Comparison of ENCODE assay signal across 21 cellular contexts in the genomic region with DNA sequence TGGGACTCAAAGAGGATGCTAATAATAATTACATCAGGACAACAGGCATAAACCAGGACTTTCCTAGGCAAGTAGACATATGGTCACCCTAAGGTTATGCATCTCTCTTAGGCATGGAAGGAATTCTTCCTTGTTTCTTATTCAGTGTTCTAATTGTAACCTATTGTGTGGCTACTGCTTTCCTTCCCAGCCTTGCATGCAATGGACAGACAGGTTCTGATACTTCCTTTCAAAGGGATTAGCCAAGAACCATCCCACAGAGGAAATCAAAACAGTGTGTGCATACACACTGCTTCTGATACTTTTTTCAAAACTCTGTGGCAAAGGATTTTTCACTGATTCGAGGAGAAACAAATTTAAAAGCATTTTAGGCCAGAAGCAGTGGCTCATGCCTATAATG. TPM values are rescaled to one million over a fixed set of nuclear protein-coding genes. Genes with fewer than 3 reads are reported as not detected.
DNase-seq lines count a peak whose midpoint lies in the region; ATAC-seq and TF ChIP-seq lines count a peak whose summit lies in the region.
"Had no signal": no experiment of that assay in that cellular context is flagged by ENCODE, and none has a peak within 500 bp of the region (broad histone marks: within the 10 kb centered on the region; RNA-seq: fewer than 3 reads in every experiment).

No MANE protein-coding gene starts in this region.

- H3K4me3 ChIP-seq in BJ (ENCODE audit: low read depth, low read length) = no peak overlapping the region
- no peak overlapping the region for H3K4me3 ChIP-seq in HFF-Myc (replicated peaks; ENCODE audit: low read depth, low read length)
- no peak overlapping the region for H3K4me3 ChIP-seq in choroid plexus epithelial cell (ENCODE audit: low read depth, low read length)
- H3K4me3 ChIP-seq in esophagus muscularis mucosa = no peak overlapping the region
- H3K4me3 ChIP-seq: lower lobe of right lung, PC-9, SJSA1, thoracic aorta had no signal

- no peak for TF ChIP-seq CTCF in BJ (IDR thresholded peaks at IDR 0.05; ENCODE audit: insufficient read depth, low read depth, low read length)
- no peak for TF ChIP-seq CTCF in HFF-Myc (IDR thresholded peaks at IDR 0.05; ENCODE audit: low read depth, low read length, missing control alignments)
- no peak for TF ChIP-seq CTCF in choroid plexus epithelial cell (conservative IDR thresholded peaks at IDR 0.05; ENCODE audit: low read depth, low read length)
- TF ChIP-seq CTCF in esophagus muscularis mucosa (IDR thresholded peaks at IDR 0.05) = no peak
- TF ChIP-seq CTCF in WTC11 (IDR thresholded peaks at IDR 0.05) = no peak

- no peak for ATAC-seq in WTC11
- ATAC-seq: lower lobe of right lung had no signal

- peaks cover 35 to 60% (median 53%) of the 10 kb centered on the region in 4 donors for H3K4me1 ChIP-seq in esophagus muscularis mucosa

- CTCF ChIA-PET in BJ (lab: Yijun Ruan, JAX) = interaction anchor here (1.0 kb wide), 1 partner anchor 150 kb away, joined by 4 read pairs; no protein-coding TSS in a partner anchor
- CTCF ChIA-PET in WTC11 (lab: Charles Lee) = interaction anchor here (0.8 to 2.4 kb wide), 3 partner anchors 10 to 144 kb away, joined by 4 to 8 read pairs (median 7); no protein-coding TSS in a partner anchor

- no peaks in the 10 kb centered on the region for H3K9me3 ChIP-seq in esophagus muscularis mucosa
- H3K9me3 ChIP-seq: lower lobe of right lung, neutrophil, SJSA1, thoracic aorta had no signal

- H3K27ac Mint-ChIP-seq in WTC11 = no peak overlapping the region
- H3K27ac Mint-ChIP-seq: activated CD4-positive, alpha-beta memory T cell treated with anti-CD3 and anti-CD28 coated beads for 36 hours; activated naive CD4-positive, alpha-beta T cell treated with anti-CD3 and anti-CD28 coated beads for 36 hours had no signal

- DNase-seq in BJ (ENCODE audit: low read depth) = peak; percentile 26
- peak; percentile 36 for DNase-seq in HFF-Myc (ENCODE audit: extremely low read depth, low read depth)
- DNase-seq in choroid plexus epithelial cell (ENCODE audit: low read depth) = peak; percentile 50
- peak; percentile 41 for DNase-seq in iris pigment epithelial cell (ENCODE audit: low read depth)
- DNase-seq in esophagus muscularis mucosa (ENCODE audit: extremely low spot score) = no peak
- DNase-seq in WTC11 (ENCODE audit: low spot score) = no peak
- DNase-seq in dedifferentiated amniotic fluid mesenchymal stem cell (ENCODE audit: extremely low spot score) = no peak
- DNase-seq in stimulated activated CD4-positive, alpha-beta T cell treated with anti-CD3 and anti-CD28 coated beads, Interleukin-12 subunit alpha, Interleukin-12 subunit beta, amount 100 ng/mL, for 4 hours = no peak
- DNase-seq: activated CD4-positive, alpha-beta memory T cell treated with anti-CD3 and anti-CD28 coated beads for 36 hours; activated naive CD4-positive, alpha-beta T cell treated with anti-CD3 and anti-CD28 coated beads for 36 hours; activated T-cell treated with anti-CD3 and anti-CD28 coated beads for 4 hours; cortex of kidney; head of caudate nucleus; lower lobe of right lung; PC-9; stimulated activated CD4-positive, alpha-beta T cell treated with anti-CD3 and anti-CD28 coated beads, Interleukin-15, amount 100 ng/mL, for 24 hours; WERI-Rb-1 had no signal

- H3K36me3 ChIP-seq in BJ (ENCODE audit: control insufficient read depth, insufficient read depth, low read length) = no peaks in the 10 kb centered on the region
- no peaks in the 10 kb centered on the region for H3K36me3 ChIP-seq in esophagus muscularis mucosa
- H3K36me3 ChIP-seq: lower lobe of right lung, neutrophil, SJSA1, thoracic aorta, WERI-Rb-1 had no signal

- 61% methylated on average over 1 of the region's 1 CpG for WGBS in esophagus muscularis mucosa

- POLR2A ChIA-PET in BJ (lab: Charles Lee) = no interaction called here
- POLR2A ChIA-PET in WTC11 (lab: Charles Lee) = no interaction called here

- intact Hi-C loops in esophagus muscularis mucosa (cut with DNase I) = no loop called here

- peaks cover 49% of the 10 kb centered on the region for H3K4me1 Mint-ChIP-seq in WTC11

- TF ChIP-seq POLR2A in esophagus muscularis mucosa (IDR thresholded peaks at IDR 0.05; ENCODE audit: low read depth) = no peak

- no peak overlapping the region for H3K4me3 Mint-ChIP-seq in WTC11
- H3K4me3 Mint-ChIP-seq: activated CD4-positive, alpha-beta memory T cell treated with anti-CD3 and anti-CD28 coated beads for 36 hours; activated naive CD4-positive, alpha-beta T cell treated with anti-CD3 and anti-CD28 coated beads for 36 hours had no signal

- H3K36me3 Mint-ChIP-seq in WTC11 = no peaks in the 10 kb centered on the region
- H3K36me3 Mint-ChIP-seq: activated CD4-positive, alpha-beta memory T cell treated with anti-CD3 and anti-CD28 coated beads for 36 hours had no signal

- TF ChIP-seq EP300 in esophagus muscularis mucosa (IDR thresholded peaks at IDR 0.05) = no peak

- no peaks in the 10 kb centered on the region for H3K9me3 Mint-ChIP-seq in WTC11
- H3K9me3 Mint-ChIP-seq: activated CD4-positive, alpha-beta memory T cell treated with anti-CD3 and anti-CD28 coated beads for 36 hours; activated naive CD4-positive, alpha-beta T cell treated with anti-CD3 and anti-CD28 coated beads for 36 hours had no signal

- H3K27me3 Mint-ChIP-seq in WTC11 (ENCODE audit: low read depth) = no peaks in the 10 kb centered on the region
- H3K27me3 Mint-ChIP-seq: activated CD4-positive, alpha-beta memory T cell treated with anti-CD3 and anti-CD28 coated beads for 36 hours had no signal

- no peak overlapping the region for H3K27ac ChIP-seq in esophagus muscularis mucosa (replicated peaks in 1 of 4)
- H3K27ac ChIP-seq: epithelial cell of prostate, lower lobe of right lung, neutrophil, PC-9, SJSA1, thoracic aorta, WERI-Rb-1 had no signal

- H3K27me3 ChIP-seq in BJ (ENCODE audit: control insufficient read depth, insufficient read depth, low read length) = no peaks in the 10 kb centered on the region
- H3K27me3 ChIP-seq in esophagus muscularis mucosa = no peaks in the 10 kb centered on the region
- H3K27me3 ChIP-seq: SJSA1 had no signal

TF ChIP-seq in WTC11, 78 proteins besides CTCF, POLR2A, EP300 and RAD21 (continues in another document):
- TF ChIP-seq FOXK1 (CRISPR knock-in tag; IDR thresholded peaks at IDR 0.05) (no peak), HMGA2 (CRISPR knock-in tag; IDR thresholded peaks at IDR 0.05) (no peak), CREB1 (CRISPR knock-in tag; IDR thresholded peaks at IDR 0.05) (no peak)
- TF ChIP-seq, protein P1, sequence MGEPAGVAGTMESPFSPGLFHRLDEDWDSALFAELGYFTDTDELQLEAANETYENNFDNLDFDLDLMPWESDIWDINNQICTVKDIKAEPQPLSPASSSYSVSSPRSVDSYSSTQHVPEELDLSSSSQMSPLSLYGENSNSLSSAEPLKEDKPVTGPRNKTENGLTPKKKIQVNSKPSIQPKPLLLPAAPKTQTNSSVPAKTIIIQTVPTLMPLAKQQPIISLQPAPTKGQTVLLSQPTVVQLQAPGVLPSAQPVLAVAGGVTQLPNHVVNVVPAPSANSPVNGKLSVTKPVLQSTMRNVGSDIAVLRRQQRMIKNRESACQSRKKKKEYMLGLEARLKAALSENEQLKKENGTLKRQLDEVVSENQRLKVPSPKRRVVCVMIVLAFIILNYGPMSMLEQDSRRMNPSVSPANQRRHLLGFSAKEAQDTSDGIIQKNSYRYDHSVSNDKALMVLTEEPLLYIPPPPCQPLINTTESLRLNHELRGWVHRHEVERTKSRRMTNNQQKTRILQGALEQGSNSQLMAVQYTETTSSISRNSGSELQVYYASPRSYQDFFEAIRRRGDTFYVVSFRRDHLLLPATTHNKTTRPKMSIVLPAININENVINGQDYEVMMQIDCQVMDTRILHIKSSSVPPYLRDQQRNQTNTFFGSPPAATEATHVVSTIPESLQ (CRISPR knock-in tag; IDR thresholded peaks at IDR 0.05) = no peak
- TF ChIP-seq, protein P2, sequence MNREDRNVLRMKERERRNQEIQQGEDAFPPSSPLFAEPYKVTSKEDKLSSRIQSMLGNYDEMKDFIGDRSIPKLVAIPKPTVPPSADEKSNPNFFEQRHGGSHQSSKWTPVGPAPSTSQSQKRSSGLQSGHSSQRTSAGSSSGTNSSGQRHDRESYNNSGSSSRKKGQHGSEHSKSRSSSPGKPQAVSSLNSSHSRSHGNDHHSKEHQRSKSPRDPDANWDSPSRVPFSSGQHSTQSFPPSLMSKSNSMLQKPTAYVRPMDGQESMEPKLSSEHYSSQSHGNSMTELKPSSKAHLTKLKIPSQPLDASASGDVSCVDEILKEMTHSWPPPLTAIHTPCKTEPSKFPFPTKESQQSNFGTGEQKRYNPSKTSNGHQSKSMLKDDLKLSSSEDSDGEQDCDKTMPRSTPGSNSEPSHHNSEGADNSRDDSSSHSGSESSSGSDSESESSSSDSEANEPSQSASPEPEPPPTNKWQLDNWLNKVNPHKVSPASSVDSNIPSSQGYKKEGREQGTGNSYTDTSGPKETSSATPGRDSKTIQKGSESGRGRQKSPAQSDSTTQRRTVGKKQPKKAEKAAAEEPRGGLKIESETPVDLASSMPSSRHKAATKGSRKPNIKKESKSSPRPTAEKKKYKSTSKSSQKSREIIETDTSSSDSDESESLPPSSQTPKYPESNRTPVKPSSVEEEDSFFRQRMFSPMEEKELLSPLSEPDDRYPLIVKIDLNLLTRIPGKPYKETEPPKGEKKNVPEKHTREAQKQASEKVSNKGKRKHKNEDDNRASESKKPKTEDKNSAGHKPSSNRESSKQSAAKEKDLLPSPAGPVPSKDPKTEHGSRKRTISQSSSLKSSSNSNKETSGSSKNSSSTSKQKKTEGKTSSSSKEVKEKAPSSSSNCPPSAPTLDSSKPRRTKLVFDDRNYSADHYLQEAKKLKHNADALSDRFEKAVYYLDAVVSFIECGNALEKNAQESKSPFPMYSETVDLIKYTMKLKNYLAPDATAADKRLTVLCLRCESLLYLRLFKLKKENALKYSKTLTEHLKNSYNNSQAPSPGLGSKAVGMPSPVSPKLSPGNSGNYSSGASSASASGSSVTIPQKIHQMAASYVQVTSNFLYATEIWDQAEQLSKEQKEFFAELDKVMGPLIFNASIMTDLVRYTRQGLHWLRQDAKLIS (CRISPR knock-in tag; IDR thresholded peaks at IDR 0.05; ENCODE audit: borderline replicate concordance) = no peak
- TF ChIP-seq, protein P3, sequence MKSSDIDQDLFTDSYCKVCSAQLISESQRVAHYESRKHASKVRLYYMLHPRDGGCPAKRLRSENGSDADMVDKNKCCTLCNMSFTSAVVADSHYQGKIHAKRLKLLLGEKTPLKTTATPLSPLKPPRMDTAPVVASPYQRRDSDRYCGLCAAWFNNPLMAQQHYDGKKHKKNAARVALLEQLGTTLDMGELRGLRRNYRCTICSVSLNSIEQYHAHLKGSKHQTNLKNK (CRISPR knock-in tag; IDR thresholded peaks at IDR 0.05) = no peak

RNA-seq across cellular contexts. Expression of gene RRAS2, which starts 48.3 kb away (rescaled TPM):
- polyA plus RNA-seq in BJ (2011; rRNA removed) = 29.1 and 60.6 TPM in 2 replicates
- 16.2 and 18.0 TPM in 2 replicates for polyA minus RNA-seq in BJ (2011; rRNA and poly(A)+ RNA removed)
- 10 to 100 TPM; 40.7 to 75.4 (median 58.0) TPM for total RNA-seq in esophagus muscularis mucosa
- total RNA-seq in WTC11 (2021) = 161 to 164 TPM (median 164 TPM) in 3 replicates

Comparison
In these comparisons a context has a peak if more than half of its experiments do, and no peak if none do; other contexts are left out.
1. DNase-seq: peak in BJ (single experiment), HFF-Myc (single experiment), choroid plexus epithelial cell (single experiment) and iris pigment epithelial cell (single experiment); none in esophagus muscularis mucosa (single experiment), WTC11 (single experiment), dedifferentiated amniotic fluid mesenchymal stem cell (single experiment) and stimulated activated CD4-positive, alpha-beta T cell treated with anti-CD3 and anti-CD28 coated beads, Interleukin-12 subunit alpha, Interleukin-12 subunit beta, amount 100 ng/mL, for 4 hours (single experiment).